In genomic region chr12:92987846-92988621, GRCh38 we compare ENCODE assay signal across 8 cellular contexts. TPM values are rescaled to one million over a fixed set of nuclear protein-coding genes. Genes with fewer than 3 reads are reported as not detected.
DNase-seq lines count a peak whose midpoint lies in the region; ATAC-seq lines count a peak whose summit lies in the region.

No MANE protein-coding gene starts in this region.

- peak overlapping the region; percentile 26 for H3K27ac ChIP-seq in urinary bladder (ENCODE audit: low read depth)

- DNase-seq in ELF-1 (ENCODE audit: low read depth, low spot score) (peak; percentile 85), medulla oblongata (ENCODE audit: extremely low spot score) (peak; percentile 35), superior temporal gyrus (ENCODE audit: extremely low spot score) (no peak), H4 (ENCODE audit: low spot score) (no peak)
- DNase-seq in activated T-cell treated with anti-CD3 and anti-CD28 coated beads, Interleukin-2, amount 50 U/mL, for 1 hour = peak; percentile 17

- ATAC-seq in GM19455 (IDR thresholded peaks at IDR 0.05; ENCODE audit: unreplicated experiment) (peak; percentile 85), HG03439 (IDR thresholded peaks at IDR 0.05; ENCODE audit: unreplicated experiment) (peak; percentile 89)

- no peak overlapping the region for H3K4me3 ChIP-seq in urinary bladder (ENCODE audit: low read depth, low read length)

- H3K4me1 ChIP-seq in urinary bladder (ENCODE audit: insufficient read depth) = no peaks in the 10 kb centered on the region

- 80% methylated on average over 4 of the region's 4 CpGs for WGBS in urinary bladder

- no peaks in the 10 kb centered on the region for H3K36me3 ChIP-seq in urinary bladder (ENCODE audit: insufficient read depth)

RNA-seq across cellular contexts. Expression of gene EEA1, which starts 58.9 kb away (rescaled TPM):
- 53.7 TPM for total RNA-seq in urinary bladder
- polyA plus RNA-seq in urinary bladder = 8.2 TPM
- total RNA-seq in H4 (2014; rRNA removed; shearing (Covaris generic)) = 5.9 and 6.6 TPM in 2 replicates

Comparison
In these comparisons a context has a peak if more than half of its experiments do, and no peak if none do; other contexts are left out.
1. DNase-seq: peak in ELF-1 (single experiment), activated T-cell treated with anti-CD3 and anti-CD28 coated beads, Interleukin-2, amount 50 U/mL, for 1 hour (single experiment) and medulla oblongata (single experiment); none in superior temporal gyrus (single experiment) and H4 (single experiment).